21 cellular contexts compared by ENCODE assay signal in genomic region chr1:193181526-193181925, GRCh38. TPM values are rescaled to one million over a fixed set of nuclear protein-coding genes. Genes with fewer than 3 reads are reported as not detected.
DNase-seq lines count a peak whose midpoint lies in the region; ATAC-seq and TF ChIP-seq lines count a peak whose summit lies in the region.
"Had no signal": no experiment of that assay in that cellular context is flagged by ENCODE, and none has a peak within 500 bp of the region (broad histone marks: within the 10 kb centered on the region; RNA-seq: fewer than 3 reads in every experiment).

No MANE protein-coding gene starts in this region.

- peaks cover 85% of the 10 kb centered on the region for H3K4me1 ChIP-seq in left ventricle myocardium inferior
- peaks cover 16% of the 10 kb centered on the region for H3K4me1 ChIP-seq in foreskin keratinocyte
- H3K4me1 ChIP-seq: parathyroid adenoma had no signal

- CTCF ChIA-PET in activated CD8-positive, alpha-beta memory T cell treated with anti-CD3 and anti-CD28 coated beads, Interleukin-2, amount 10 ng/mL, durations not matched to agents 7 days and 5 days (lab: Charles Lee), result no interaction called here

- peaks cover 59% of the 10 kb centered on the region for H3K79me2 ChIP-seq in neural cell (replicated peaks; ENCODE audit: insufficient read depth, low read length)
- H3K79me2 ChIP-seq: parathyroid adenoma had no signal

- H3K27me3 ChIP-seq in left ventricle myocardium inferior (ENCODE audit: low read depth), result no peaks in the 10 kb centered on the region
- no peaks in the 10 kb centered on the region for H3K27me3 ChIP-seq in neural cell (ENCODE audit: insufficient read depth, low read depth, low read length)
- no peaks in the 10 kb centered on the region for H3K27me3 ChIP-seq in foreskin keratinocyte

- peaks cover 22% of the 10 kb centered on the region for H3K4me1 Mint-ChIP-seq in activated CD8-positive, alpha-beta memory T cell treated with anti-CD3 and anti-CD28 coated beads, Interleukin-2, amount 10 ng/mL, durations not matched to agents 7 days and 5 days

- no peak for TF ChIP-seq RAD21 in neural cell (conservative IDR thresholded peaks at IDR 0.05)

- H3K27ac ChIP-seq in left ventricle myocardium inferior (replicated peaks), result peak overlapping the region; percentile 59
- no peak overlapping the region for H3K27ac ChIP-seq in neural cell (ENCODE audit: low read length)
- H3K27ac ChIP-seq in foreskin keratinocyte, result no peak overlapping the region
- H3K27ac ChIP-seq: parathyroid adenoma, VCaP had no signal

- TF ChIP-seq CTCF in left ventricle myocardium inferior (IDR thresholded peaks at IDR 0.05; ENCODE audit: borderline replicate concordance) (no peak), epithelial cell of proximal tubule (conservative IDR thresholded peaks at IDR 0.05; ENCODE audit: low read depth, low read length) (no peak), neural cell (IDR thresholded peaks at IDR 0.05; ENCODE audit: poor library complexity, severe bottlenecking) (no peak), foreskin keratinocyte (conservative IDR thresholded peaks at IDR 0.05) (no peak)

- TF ChIP-seq EP300 in neural cell (conservative IDR thresholded peaks at IDR 0.05; ENCODE audit: poor library complexity, severe bottlenecking), result no peak

- H3K36me3 Mint-ChIP-seq in activated CD8-positive, alpha-beta memory T cell treated with anti-CD3 and anti-CD28 coated beads, Interleukin-2, amount 10 ng/mL, durations not matched to agents 7 days and 5 days, result peaks cover 8% of the 10 kb centered on the region
- H3K36me3 Mint-ChIP-seq: activated naive CD8-positive, alpha-beta T cell treated with anti-CD3 and anti-CD28 coated beads for 36 hours had no signal

- H3K4me3 ChIP-seq in left ventricle myocardium inferior (peak overlapping the region; percentile 65), epithelial cell of proximal tubule (ENCODE audit: low read depth, low read length) (no peak overlapping the region), neural cell (ENCODE audit: low read length) (peak overlapping the region; percentile 70)

- DNase-seq in left ventricle myocardium inferior (no peak), cardiac septum (ENCODE audit: low spot score) (no peak), epithelial cell of proximal tubule (ENCODE audit: low read depth) (peak; percentile 59), iPS-NIHi7 (ENCODE audit: extremely low spot score) (no peak), NCI-H774 (lab: John Stamatoyannopoulos, UW) (no peak), foreskin keratinocyte (no peak)
- DNase-seq in activated CD8-positive, alpha-beta memory T cell treated with anti-CD3 and anti-CD28 coated beads, Interleukin-2, amount 10 ng/mL, durations not matched to agents 7 days and 5 days, result no peak
- DNase-seq: activated CD4-positive, alpha-beta T cell treated with anti-CD3 and anti-CD28 coated beads, Interleukin-2, amount 50 U/mL, for 4 hours; activated naive CD8-positive, alpha-beta T cell treated with anti-CD3 and anti-CD28 coated beads for 36 hours; activated T-cell treated with anti-CD3 and anti-CD28 coated beads for 4 hours; CD4-positive, alpha-beta memory T cell; effector CD4-positive, alpha-beta T cell; kidney; midbrain; NCI-H1092 treated with DMSO at 0.1 percent for 48 hours; stimulated activated naive B cell treated with anti-CD40 and anti-IgM and Interleukin-4, amounts not matched to agents 10 μg/mL and 1 μg/mL and 100 μg/mL, for 72 hours had no signal

- H3K27me3 Mint-ChIP-seq in activated CD8-positive, alpha-beta memory T cell treated with anti-CD3 and anti-CD28 coated beads, Interleukin-2, amount 10 ng/mL, durations not matched to agents 7 days and 5 days, result no peaks in the 10 kb centered on the region
- H3K27me3 Mint-ChIP-seq: activated naive CD8-positive, alpha-beta T cell treated with anti-CD3 and anti-CD28 coated beads for 36 hours; CD4-positive, alpha-beta memory T cell; stimulated activated naive B cell treated with anti-CD40 and anti-IgM and Interleukin-4, amounts not matched to agents 10 μg/mL and 1 μg/mL and 100 μg/mL, for 72 hours; type B pancreatic cell had no signal

- H3K4me2 ChIP-seq in neural cell (ENCODE audit: low read length), result peak overlapping the region; percentile 51

- no peak overlapping the region for H3K9ac ChIP-seq in neural cell (ENCODE audit: low read length)
- H3K9ac ChIP-seq: parathyroid adenoma had no signal

- H3K4me3 Mint-ChIP-seq in activated CD8-positive, alpha-beta memory T cell treated with anti-CD3 and anti-CD28 coated beads, Interleukin-2, amount 10 ng/mL, durations not matched to agents 7 days and 5 days, result no peak overlapping the region
- H3K4me3 Mint-ChIP-seq: activated naive CD8-positive, alpha-beta T cell treated with anti-CD3 and anti-CD28 coated beads for 36 hours; stimulated activated naive B cell treated with anti-CD40 and anti-IgM and Interleukin-4, amounts not matched to agents 10 μg/mL and 1 μg/mL and 100 μg/mL, for 72 hours; type B pancreatic cell had no signal

- H3K27ac Mint-ChIP-seq in activated CD8-positive, alpha-beta memory T cell treated with anti-CD3 and anti-CD28 coated beads, Interleukin-2, amount 10 ng/mL, durations not matched to agents 7 days and 5 days, result no peak overlapping the region
- H3K27ac Mint-ChIP-seq: activated naive CD8-positive, alpha-beta T cell treated with anti-CD3 and anti-CD28 coated beads for 36 hours; stimulated activated naive B cell treated with anti-CD40 and anti-IgM and Interleukin-4, amounts not matched to agents 10 μg/mL and 1 μg/mL and 100 μg/mL, for 72 hours; type B pancreatic cell had no signal

- H3F3A ChIP-seq in neural cell (ENCODE audit: insufficient read depth, low read length, poor library complexity, severe bottlenecking), result no peaks in the 10 kb centered on the region

- intact Hi-C loops in left ventricle myocardium inferior (cut with micrococcal nuclease) (loop anchor here (10.0 kb wide), 1 partner anchor 1113 kb away; no protein-coding TSS in a partner anchor), cardiac septum (cut with DNase I) (loop anchor here (10.0 kb wide), 5 partner anchors 403 to 1113 kb away; no protein-coding TSS in a partner anchor)

- no peaks in the 10 kb centered on the region for H3K9me2 ChIP-seq in neural cell (ENCODE audit: insufficient read depth, low read length)

- no peaks in the 10 kb centered on the region for H3K36me3 ChIP-seq in left ventricle myocardium inferior
- H3K36me3 ChIP-seq in neural cell (ENCODE audit: insufficient read depth, low read length), result peaks cover 8% of the 10 kb centered on the region

- H3K9me3 ChIP-seq in left ventricle myocardium inferior (replicated peaks), result no peaks in the 10 kb centered on the region
- H3K9me3 ChIP-seq in neural cell (ENCODE audit: low read length), result no peaks in the 10 kb centered on the region

- H2AFZ ChIP-seq in neural cell (ENCODE audit: low read depth, low read length), result no peak overlapping the region
- H2AFZ ChIP-seq: parathyroid adenoma had no signal

- no peaks in the 10 kb centered on the region for H4K20me1 ChIP-seq in neural cell (ENCODE audit: insufficient read depth)

- peaks cover 2% of the 10 kb centered on the region for H3K9me3 Mint-ChIP-seq in activated CD8-positive, alpha-beta memory T cell treated with anti-CD3 and anti-CD28 coated beads, Interleukin-2, amount 10 ng/mL, durations not matched to agents 7 days and 5 days (ENCODE audit: low read depth)
- H3K9me3 Mint-ChIP-seq: activated naive CD8-positive, alpha-beta T cell treated with anti-CD3 and anti-CD28 coated beads for 36 hours; stimulated activated naive B cell treated with anti-CD40 and anti-IgM and Interleukin-4, amounts not matched to agents 10 μg/mL and 1 μg/mL and 100 μg/mL, for 72 hours; type B pancreatic cell had no signal

- ATAC-seq in foreskin keratinocyte, result no peak
- no peak for ATAC-seq in activated CD8-positive, alpha-beta memory T cell treated with anti-CD3 and anti-CD28 coated beads, Interleukin-2, amount 10 ng/mL, durations not matched to agents 7 days and 5 days
- ATAC-seq: stimulated activated naive B cell treated with anti-CD40 and anti-IgM and Interleukin-4, amounts not matched to agents 10 μg/mL and 1 μg/mL and 100 μg/mL, for 72 hours had no signal

TF ChIP-seq in neural cell, 6 proteins besides CTCF, POLR2A, EP300 and RAD21 (continues in another document):
- TF ChIP-seq MXI1 (conservative IDR thresholded peaks at IDR 0.05; ENCODE audit: poor library complexity, severe bottlenecking) (no peak), TAF1 (IDR thresholded peaks at IDR 0.05; ENCODE audit: low read depth) (no peak), SMC3 (conservative IDR thresholded peaks at IDR 0.05; ENCODE audit: poor library complexity) (no peak), EZH2 (IDR thresholded peaks at IDR 0.05; ENCODE audit: borderline replicate concordance, insufficient read depth, low read length, poor library complexity, severe bottlenecking) (no peak)

RNA-seq across cellular contexts. Expression of gene B3GALT2, which starts 4.9 kb away (rescaled TPM):
- 77.2 TPM for total RNA-seq in left ventricle myocardium inferior
- total RNA-seq in cardiac septum, result 30.3 TPM
- total RNA-seq in epithelial cell of proximal tubule, result not detected in 2 replicates
- 12.3 and 12.4 TPM in 2 replicates for polyA plus RNA-seq in neural cell
- polyA minus RNA-seq in neural cell, result 42.9 and 44.8 TPM in 2 replicates
- not detected in 2 replicates for total RNA-seq in foreskin keratinocyte
- not detected in 2 replicates for polyA plus RNA-seq in foreskin keratinocyte
- 1 to 10 TPM in 1 of 2 experiments, under 1 TPM in 1; 0.99 to 2.5 TPM for total RNA-seq in activated CD8-positive, alpha-beta memory T cell treated with anti-CD3 and anti-CD28 coated beads, Interleukin-2, amount 10 ng/mL, durations not matched to agents 7 days and 5 days
- total RNA-seq: activated naive CD8-positive, alpha-beta T cell treated with anti-CD3 and anti-CD28 coated beads for 36 hours; HT1080 had no signal

RNA-seq across cellular contexts. Expression of gene CDC73, which starts 59.7 kb away (rescaled TPM):
- total RNA-seq in left ventricle myocardium inferior, result 46.8 TPM
- total RNA-seq in cardiac septum, result 57.7 TPM
- 15.1 and 19.3 TPM in 2 replicates for total RNA-seq in epithelial cell of proximal tubule
- polyA plus RNA-seq in neural cell, result 10.4 and 11.9 TPM in 2 replicates
- polyA minus RNA-seq in neural cell, result 45.5 and 52.6 TPM in 2 replicates
- total RNA-seq in foreskin keratinocyte, result 33.6 and 34.2 TPM in 2 replicates
- polyA plus RNA-seq in foreskin keratinocyte, result 14.5 and 16.0 TPM in 2 replicates
- 10 to 100 TPM; 55.6 to 63.3 TPM for total RNA-seq in activated CD8-positive, alpha-beta memory T cell treated with anti-CD3 and anti-CD28 coated beads, Interleukin-2, amount 10 ng/mL, durations not matched to agents 7 days and 5 days
